Comparison of ENCODE assay signal across 1 cellular context in the genomic region with DNA sequence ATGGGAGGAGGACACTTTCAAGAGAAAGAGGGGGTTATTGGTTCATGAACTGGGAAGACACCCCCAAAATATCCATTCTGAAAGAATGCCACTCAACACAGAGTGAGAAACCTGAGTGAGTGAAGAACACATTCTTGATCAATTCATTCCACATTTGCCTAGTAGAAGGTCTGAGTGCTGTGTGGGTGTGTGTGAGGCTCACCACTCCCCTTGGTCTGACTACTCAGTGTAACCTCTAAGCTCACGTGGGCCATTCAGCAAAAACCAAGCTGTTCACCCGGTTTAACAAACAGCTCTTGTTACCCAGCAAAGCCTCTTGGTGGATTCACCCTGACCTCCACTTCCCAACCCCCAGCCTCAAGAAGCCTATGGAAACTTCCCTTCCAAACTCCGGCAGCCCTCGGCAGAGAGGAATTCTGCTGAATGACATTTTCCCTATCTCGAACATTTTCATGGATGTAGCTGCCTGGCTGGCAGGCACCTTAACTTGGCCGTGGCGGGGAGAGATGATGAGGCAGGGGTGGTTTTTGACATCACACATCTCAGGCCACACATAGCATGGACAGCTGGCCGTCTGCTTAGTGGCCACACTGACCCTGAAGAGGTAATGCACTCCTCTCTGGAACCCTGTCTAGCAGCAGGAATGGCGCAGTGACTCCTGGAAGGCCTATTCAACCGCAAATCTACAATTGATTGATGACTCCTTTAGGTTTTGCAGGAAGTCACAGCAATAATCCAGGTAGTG.
TF ChIP-seq lines count a peak whose summit lies in the region.

No MANE protein-coding gene starts in this region.

TF ChIP-seq in K562, 482 proteins besides CTCF, POLR2A, EP300 and RAD21:
- no peak for TF ChIP-seq U2AF1 (optimal IDR thresholded peaks at IDR 0.05; ENCODE audit: low read depth, low read length)
- TF ChIP-seq, protein P1, sequence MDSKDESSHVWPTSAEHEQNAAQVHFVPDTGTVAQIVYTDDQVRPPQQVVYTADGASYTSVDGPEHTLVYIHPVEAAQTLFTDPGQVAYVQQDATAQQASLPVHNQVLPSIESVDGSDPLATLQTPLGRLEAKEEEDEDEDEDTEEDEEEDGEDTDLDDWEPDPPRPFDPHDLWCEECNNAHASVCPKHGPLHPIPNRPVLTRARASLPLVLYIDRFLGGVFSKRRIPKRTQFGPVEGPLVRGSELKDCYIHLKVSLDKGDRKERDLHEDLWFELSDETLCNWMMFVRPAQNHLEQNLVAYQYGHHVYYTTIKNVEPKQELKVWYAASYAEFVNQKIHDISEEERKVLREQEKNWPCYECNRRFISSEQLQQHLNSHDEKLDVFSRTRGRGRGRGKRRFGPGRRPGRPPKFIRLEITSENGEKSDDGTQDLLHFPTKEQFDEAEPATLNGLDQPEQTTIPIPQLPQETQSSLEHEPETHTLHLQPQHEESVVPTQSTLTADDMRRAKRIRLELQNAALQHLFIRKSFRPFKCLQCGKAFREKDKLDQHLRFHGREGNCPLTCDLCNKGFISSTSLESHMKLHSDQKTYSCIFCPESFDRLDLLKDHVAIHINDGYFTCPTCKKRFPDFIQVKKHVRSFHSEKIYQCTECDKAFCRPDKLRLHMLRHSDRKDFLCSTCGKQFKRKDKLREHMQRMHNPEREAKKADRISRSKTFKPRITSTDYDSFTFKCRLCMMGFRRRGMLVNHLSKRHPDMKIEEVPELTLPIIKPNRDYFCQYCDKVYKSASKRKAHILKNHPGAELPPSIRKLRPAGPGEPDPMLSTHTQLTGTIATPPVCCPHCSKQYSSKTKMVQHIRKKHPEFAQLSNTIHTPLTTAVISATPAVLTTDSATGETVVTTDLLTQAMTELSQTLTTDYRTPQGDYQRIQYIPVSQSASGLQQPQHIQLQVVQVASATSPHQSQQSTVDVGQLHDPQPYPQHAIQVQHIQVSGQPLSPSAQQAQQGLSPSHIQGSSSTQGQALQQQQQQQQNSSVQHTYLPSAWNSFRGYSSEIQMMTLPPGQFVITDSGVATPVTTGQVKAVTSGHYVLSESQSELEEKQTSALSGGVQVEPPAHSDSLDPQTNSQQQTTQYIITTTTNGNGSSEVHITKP (IDR thresholded peaks at IDR 0.05; ENCODE audit: partially characterized antibody), result peak; percentile 71
